In the genomic region with DNA sequence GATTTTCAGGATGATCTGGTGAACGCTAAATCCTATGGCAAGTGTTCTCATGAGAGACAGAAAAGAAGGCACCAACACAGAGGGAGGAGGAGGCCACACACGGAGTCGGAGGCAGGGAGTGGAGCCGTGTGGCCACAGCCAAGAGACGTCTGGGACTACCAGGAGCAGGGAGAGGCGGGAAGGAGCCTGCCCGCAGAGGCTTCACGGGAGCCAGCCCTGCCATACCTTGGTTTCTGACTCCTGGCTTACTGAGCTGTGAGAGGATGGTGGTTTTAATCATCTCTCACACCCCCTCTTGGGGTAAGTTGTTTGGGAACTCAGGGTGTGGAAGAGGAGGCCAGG, we compare ENCODE assay signal across 25 cellular contexts. TPM values are rescaled to one million over a fixed set of nuclear protein-coding genes. Genes with fewer than 3 reads are reported as not detected.
"Had no signal": no experiment of that assay in that cellular context is flagged by ENCODE, and none has a peak within 500 bp of the region (broad histone marks: within the 10 kb centered on the region; RNA-seq: fewer than 3 reads in every experiment).

No MANE protein-coding gene starts in this region.

- H3K79me2 ChIP-seq: hepatocyte, parathyroid adenoma had no signal

- H3K4me3 ChIP-seq: hepatocyte, left lung, smooth muscle cell, testis had no signal

- H3K27ac ChIP-seq: hepatocyte, left lung, neutrophil, parathyroid adenoma, testis, WERI-Rb-1 had no signal

- H3K4me2 ChIP-seq: hepatocyte, smooth muscle cell had no signal

- DNase-seq: activated CD8-positive, alpha-beta memory T cell treated with anti-CD3 and anti-CD28 coated beads for 24 hours; activated CD8-positive, alpha-beta memory T cell treated with anti-CD3 and anti-CD28 coated beads, Interleukin-2, amount 50 U/mL, for 4 hours; activated T-cell treated with anti-CD3 and anti-CD28 coated beads, Interleukin-2, amount 50 U/mL, for 24 hours; effector CD8-positive, alpha-beta T cell; foreskin melanocyte; glutamatergic neuron; immature natural killer cell; left lung; stimulated activated CD4-positive, alpha-beta T cell treated with anti-CD3 and anti-CD28 coated beads, Interleukin-2, amount 100 ng/mL, for 48 hours; stimulated activated CD8-positive, alpha-beta memory T cell treated with anti-CD3 and anti-CD28 coated beads, Interleukin-4, amount 100 ng/mL, for 48 hours; stimulated activated naive CD4-positive, alpha-beta T cell; T-cell; testis had no signal

- H3K36me3 ChIP-seq: brain microvascular endothelial cell, left lung, neutrophil, WERI-Rb-1 had no signal

- H2AFZ ChIP-seq: hepatocyte, parathyroid adenoma had no signal

- H3K9me3 ChIP-seq: left lung, neutrophil, testis had no signal

- H3K4me1 ChIP-seq: left lung, parathyroid adenoma, testis had no signal

- H3K27me3 ChIP-seq: brain microvascular endothelial cell, hepatocyte, left lung, testis had no signal

- H3K9ac ChIP-seq: parathyroid adenoma had no signal

RNA-seq across cellular contexts. Expression of a gene that starts 33.5 kb away (rescaled TPM):
- total RNA-seq: activated T-helper 17 cell treated with anti-CD3 and anti-CD28 coated beads, Interleukin-2, amount 50 U/mL, for 72 hours; dermis blood vessel endothelial cell; lung microvascular endothelial cell; natural killer cell treated with Interleukin-12 subunit alpha and Interleukin-12 subunit beta and Interleukin-15 and Interleukin-18, amount 100 ng/mL, for 72 hours; smooth muscle cell; T-cell had no signal
- polyA plus RNA-seq: aorta, immature natural killer cell had no signal

RNA-seq across cellular contexts. Expression of a gene that starts 45.8 kb away (rescaled TPM):
- total RNA-seq: activated naive CD4-positive, alpha-beta T cell treated with anti-CD3 and anti-CD28 coated beads, Interleukin-2, amount 50 U/mL, for 72 hours; activated T-helper 17 cell treated with anti-CD3 and anti-CD28 coated beads, Interleukin-2, amount 50 U/mL, for 72 hours; dermis blood vessel endothelial cell; lung microvascular endothelial cell; natural killer cell treated with Interleukin-12 subunit alpha and Interleukin-12 subunit beta and Interleukin-15 and Interleukin-18, amount 100 ng/mL, for 72 hours had no signal
- polyA plus RNA-seq: immature natural killer cell had no signal
